ENCODE assay signal across 8 cellular contexts in genomic region chr2:143397886-143398614, GRCh38.
A peak's percentile ranks its signal among the peaks of the same experiment; 100 is the strongest.
DNase-seq lines count a peak whose midpoint lies in the region; ATAC-seq and TF ChIP-seq lines count a peak whose summit lies in the region.

No MANE protein-coding gene starts in this region.

- TF ChIP-seq CTCF in stomach (IDR thresholded peaks at IDR 0.05) (no peak), right atrium auricular region (IDR thresholded peaks at IDR 0.05) (no peak)

- H3K27ac ChIP-seq in stomach (no peak overlapping the region), right atrium auricular region (no peak overlapping the region)

- H3K27me3 ChIP-seq in stomach (no peaks in the 10 kb centered on the region), right atrium auricular region (no peaks in the 10 kb centered on the region)

- no peak for TF ChIP-seq EP300 in stomach (IDR thresholded peaks at IDR 0.05)

- no peak for TF ChIP-seq POLR2A in stomach (IDR thresholded peaks at IDR 0.05)

- H3K4me1 ChIP-seq in stomach: no peaks in the 10 kb centered on the region
- no peaks in the 10 kb centered on the region for H3K4me1 ChIP-seq in right atrium auricular region

- no peak overlapping the region for H3K4me3 ChIP-seq in stomach
- H3K4me3 ChIP-seq in right atrium auricular region: no peak overlapping the region

- intact Hi-C loops in stomach (cut with DNase I; ENCODE audit: low total_unique reads): no loop called here

- H3K36me3 ChIP-seq in stomach (no peaks in the 10 kb centered on the region), right atrium auricular region (no peaks in the 10 kb centered on the region)

- peak; percentile 89 for ATAC-seq in GM21390 (IDR thresholded peaks at IDR 0.05; ENCODE audit: unreplicated experiment)

- H3K9me3 ChIP-seq in stomach (no peaks in the 10 kb centered on the region), right atrium auricular region (no peaks in the 10 kb centered on the region)

- peak; percentile 53 for DNase-seq in EL
- peak; percentile 49 for DNase-seq in HT1080 (ENCODE audit: low read depth)
- DNase-seq in glomerular visceral epithelial cell (ENCODE audit: extremely low spot score): peak; percentile 7
- no peak for DNase-seq in stomach
- DNase-seq in DMS53 treated with DMSO at 0.1 percent for 48 hours (lab: John Stamatoyannopoulos, UW; ENCODE audit: unreplicated experiment): no peak
- DNase-seq in NCI-H2227 treated with DMSO at 0.1 percent for 48 hours (lab: John Stamatoyannopoulos, UW): no peak
- no peak for DNase-seq in right atrium auricular region (ENCODE audit: low spot score)

- WGBS in stomach, 5 donors: 60 to 70% (median 62%) methylated on average over 3 of the region's 3 CpGs

Comparison
In these comparisons a context has a peak if more than half of its experiments do, and no peak if none do; other contexts are left out.
1. DNase-seq: peak in EL (single experiment), HT1080 (single experiment) and glomerular visceral epithelial cell (single experiment); none in stomach (single experiment), DMS53 treated with DMSO at 0.1 percent for 48 hours (single experiment), NCI-H2227 treated with DMSO at 0.1 percent for 48 hours (single experiment) and right atrium auricular region (single experiment).